In genomic region chr5:109451161-109451560, GRCh38 we compare ENCODE assay signal across 23 cellular contexts. TPM values are rescaled to one million over a fixed set of nuclear protein-coding genes. Genes with fewer than 3 reads are reported as not detected.
A peak's percentile ranks its signal among the peaks of the same experiment; 100 is the strongest.
DNase-seq lines count a peak whose midpoint lies in the region; ATAC-seq, FAIRE-seq and TF ChIP-seq lines count a peak whose summit lies in the region.
"Had no signal": no experiment of that assay in that cellular context is flagged by ENCODE, and none has a peak within 500 bp of the region (broad histone marks: within the 10 kb centered on the region; RNA-seq: fewer than 3 reads in every experiment).

No MANE protein-coding gene starts in this region.

- no peak for FAIRE-seq in K562 (lab: Jason Lieb, UNC)
- FAIRE-seq: bronchial epithelial cell had no signal

- no peak for TF ChIP-seq POLR2A in K562 (conservative IDR thresholded peaks at IDR 0.05)

- ATAC-seq in K562 (no peak), left colon (peak; percentile 41), HG02870 (IDR thresholded peaks at IDR 0.05; ENCODE audit: unreplicated experiment) (no peak)

- H3K9me3 ChIP-seq in K562 (replicated peaks; ENCODE audit: control insufficient read depth, insufficient read depth, low read depth, low read length): no peaks in the 10 kb centered on the region
- H3K9me3 ChIP-seq: Caco-2, HAP-1, suprapubic skin had no signal

- H3K79me2 ChIP-seq in K562 (ENCODE audit: control insufficient read depth, insufficient read depth, low read length): no peaks in the 10 kb centered on the region

- H2AFZ ChIP-seq in K562 (ENCODE audit: low read depth, low read length): 0 out of 2 replicates have a peak overlapping the region, but pooled peaks have one; percentile 70

- POLR2A ChIA-PET in K562 (lab: Yijun Ruan, JAX): interaction anchor here (1.1 kb wide), 1 partner anchor 41 kb away, joined by 3 read pairs; no protein-coding TSS in a partner anchor

- in situ Hi-C loops in K562 (cut with MboI): no loop called here

- H4K20me1 ChIP-seq in K562 (replicated peaks; ENCODE audit: control insufficient read depth, insufficient read depth, low read length): no peaks in the 10 kb centered on the region

- no peak overlapping the region for H3K9ac ChIP-seq in K562 (ENCODE audit: insufficient read depth in 1 of 2, low read depth in 2 of 2, low read length in 2 of 2)

- no peak for TF ChIP-seq RAD21 in K562 (CRISPR knock-in tag; conservative IDR thresholded peaks at IDR 0.05 in 1 of 2, IDR thresholded peaks at IDR 0.05 in 1 of 2)

- intact Hi-C loops in K562 (cut with micrococcal nuclease) (no loop called here), left colon (cut with DNase I, micrococcal nuclease) (no loop called here)

- no peaks in the 10 kb centered on the region for H3K27me3 ChIP-seq in K562 (ENCODE audit: control insufficient read depth in 2 of 2, insufficient read depth in 2 of 2, low read length in 2 of 2)
- H3K27me3 ChIP-seq: suprapubic skin had no signal

- H3K4me1 ChIP-seq in K562 (replicated peaks in 1 of 2; ENCODE audit: control insufficient read depth in 2 of 2, insufficient read depth in 2 of 2, low read length in 2 of 2): 0 out of 5 replicates have a peak, but pooled peaks cover 0 to 7% of the 10 kb centered on the region in 2 experiments
- H3K4me1 ChIP-seq: Caco-2, HAP-1 had no signal

- no peaks in the 10 kb centered on the region for H3K9me1 ChIP-seq in K562 (ENCODE audit: control insufficient read depth, insufficient read depth, low read length)

- WGBS in K562 (ENCODE audit: insufficient coverage, low coverage, missing lambda C conversion rate): 19% methylated on average over 1 of the region's 1 CpG

- H3K4me2 ChIP-seq in K562 (ENCODE audit: insufficient read depth, low read length): no peak overlapping the region

- TF ChIP-seq CTCF in K562 (IDR thresholded peaks at IDR 0.05 in 2 of 3, conservative IDR thresholded peaks at IDR 0.05 in 1 of 3; ENCODE audit: insufficient read depth in 2 of 3, low read depth in 1 of 3, low read length in 3 of 3): no peak

- no peaks in the 10 kb centered on the region for H3K36me3 ChIP-seq in K562 (ENCODE audit: control insufficient read depth, insufficient read depth, low read length)
- H3K36me3 ChIP-seq: HAP-1, suprapubic skin had no signal

- BruUV-seq in K562 (replicated peaks; lab: Mats Ljungman, UMichigan): no TSS peak

- TF ChIP-seq EP300 in K562 (IDR thresholded peaks at IDR 0.05; ENCODE audit: low read length): no peak

- no peak overlapping the region for H3K27ac ChIP-seq in K562 (ENCODE audit: extremely low read depth, low read depth, low read length)
- H3K27ac ChIP-seq: skin epidermis, suprapubic skin had no signal

- DNase-seq in NCI-H446 (lab: John Stamatoyannopoulos, UW) (peak; percentile 81 to 95), K562 (ENCODE audit: extremely low read depth in 1 of 4, low spot score in 3 of 4) (no peak), left colon (no peak), renal cortical epithelial cell (ENCODE audit: low read depth) (peak; percentile 23), GM03348 (ENCODE audit: low spot score) (no peak), MV-4-11 (lab: John Stamatoyannopoulos, UW) (no peak)
- DNase-seq in effector CD8-positive, alpha-beta T cell (lab: John Stamatoyannopoulos, UW): no peak
- DNase-seq: activated CD4-positive, CD25-positive, alpha-beta regulatory T cell; activated CD8-positive, alpha-beta memory T cell treated with anti-CD3 and anti-CD28 coated beads for 24 hours; activated naive CD8-positive, alpha-beta T cell treated with anti-CD3 and anti-CD28 coated beads for 36 hours; Caco-2; KG1; mesendoderm; NCI-H1048; NCI-H2081 treated with DMSO at 0.1 percent for 48 hours; NCI-H524 treated with DMSO at 0.1 percent for 48 hours; SHP77 treated with DMSO at 0.1 percent for 48 hours; stimulated activated CD4-positive, alpha-beta T cell treated with anti-CD3 and anti-CD28 coated beads, Interleukin-4, amount 100 ng/mL, for 4 hours had no signal

- CTCF ChIA-PET in K562 (lab: Yijun Ruan, JAX; ENCODE audit: low intra/inter-chr PET ratio): no interaction called here

- no peak overlapping the region for H3K4me3 ChIP-seq in K562
- H3K4me3 ChIP-seq: HAP-1, skin epidermis, suprapubic skin had no signal

TF ChIP-seq in K562, 482 proteins besides CTCF, POLR2A, EP300 and RAD21:
- TF ChIP-seq FOXJ3 (CRISPR knock-in tag; IDR thresholded peaks at IDR 0.05): no peak
- TF ChIP-seq ZNF354B (CRISPR knock-in tag; IDR thresholded peaks at IDR 0.05): no peak
- TF ChIP-seq HNRNPUL1 (IDR thresholded peaks at IDR 0.05; ENCODE audit: low read length): no peak
- no peak for TF ChIP-seq E4F1 (CRISPR knock-in tag; IDR thresholded peaks at IDR 0.05; ENCODE audit: borderline replicate concordance)

RNA-seq across cellular contexts. Expression of gene PJA2, which starts 41.4 kb away (rescaled TPM):
- total RNA-seq in K562 (2011; cell fraction: chromatin; rRNA removed; ENCODE audit: low replicate concordance): 17.3 and 73.8 TPM in 2 replicates
- 9.3 and 12.9 TPM in 2 replicates for total RNA-seq in K562 (2011; cell fraction: nucleolus; rRNA removed)
- total RNA-seq in K562 (2011; cell fraction: nucleoplasm; rRNA removed): 29.8 and 44.4 TPM in 2 replicates
- total RNA-seq in K562 (2014; rRNA removed) (25.1 and 26.4 TPM in 2 replicates), K562 (2014; rRNA removed; fragmentation: Illumina TruSeq; extraction: Trizol) (56.7 and 63.5 TPM in 2 replicates), K562 (2015; rRNA removed; fragmentation: Illumina TruSeq; extraction: Trizol) (48.8 and 52.1 TPM in 2 replicates), K562 (2021) (43.1 and 43.7 TPM in 2 replicates), left colon (10 to 100 TPM; 68.6 to 93.5 TPM), renal cortical epithelial cell (78.7 and 139 TPM in 2 replicates)
- polyA plus RNA-seq in K562 (2011; rRNA removed) (69.6 and 82.1 TPM in 2 replicates), K562 (2014; fragmentation: Illumina TruSeq; extraction: Trizol) (50.2 and 53.2 TPM in 2 replicates), K562 (2014; fragmentation: Nextera tagmentation; extraction: Ambion mirVana) (10 to 100 TPM; 31.2 to 50.1 TPM), K562 (2014; rRNA removed) (33.9 TPM in 2 replicates)
- 16.4 and 39.3 TPM in 2 replicates for polyA plus RNA-seq in K562 (2011; cell fraction: cytosol; rRNA removed)
- 14.9 and 24.4 TPM in 2 replicates for polyA plus RNA-seq in K562 (2011; cell fraction: nucleus; rRNA removed)
- polyA plus RNA-seq in K562 (2012): 44.5 and 46.7 TPM in 2 replicates
- polyA minus RNA-seq in K562 (2011; rRNA and poly(A)+ RNA removed): 150 and 167 TPM in 2 replicates
- 39.3 and 47.3 TPM in 2 replicates for polyA minus RNA-seq in K562 (2011; cell fraction: cytosol; rRNA and poly(A)+ RNA removed)
- 21.4 and 44.0 TPM in 2 replicates for polyA minus RNA-seq in K562 (2011; cell fraction: nucleus; rRNA and poly(A)+ RNA removed)

Comparison
In these comparisons a context has a peak if more than half of its experiments do, and no peak if none do; other contexts are left out.
1. DNase-seq: peak in NCI-H446 (2 of 2) and renal cortical epithelial cell (single experiment); none in K562 (0 of 4), left colon (0 of 2), GM03348 (single experiment), effector CD8-positive, alpha-beta T cell (single experiment) and MV-4-11 (single experiment).